8 cellular contexts compared by ENCODE assay signal in genomic region chr20:1503564-1504227, GRCh38. TPM values are rescaled to one million over a fixed set of nuclear protein-coding genes. Genes with fewer than 3 reads are reported as not detected.
DNase-seq lines count a peak whose midpoint lies in the region; ATAC-seq and TF ChIP-seq lines count a peak whose summit lies in the region.

No MANE protein-coding gene starts in this region.

- H3K9ac ChIP-seq in MM.1S (ENCODE audit: low read length), result no peak overlapping the region

- no peaks in the 10 kb centered on the region for H3K9me2 ChIP-seq in MM.1S (replicated peaks; ENCODE audit: insufficient read depth, low read length)

- intact Hi-C loops in transverse colon (cut with DNase I; ENCODE audit: low total_unique reads), result no loop called here

- peak overlapping the region; percentile 20; the same call in 1 of the 2 replicates for H3K4me2 ChIP-seq in MM.1S (ENCODE audit: low read depth, low read length)

- TF ChIP-seq CTCF in GM06990 (IDR thresholded peaks at IDR 0.05; ENCODE audit: insufficient read depth, low read length, poor library complexity, severe bottlenecking), result peak; percentile 97
- peak; percentile 92 for TF ChIP-seq CTCF in HEK293 (tag by site-specific recombination; IDR thresholded peaks at IDR 0.05)
- peak; percentile 100 for TF ChIP-seq CTCF in MM.1S (IDR thresholded peaks at IDR 0.05; ENCODE audit: low read length)
- TF ChIP-seq CTCF in RWPE2 (IDR thresholded peaks at IDR 0.05; ENCODE audit: poor library complexity, severe bottlenecking), result peak; percentile 99
- TF ChIP-seq CTCF in foreskin fibroblast (IDR thresholded peaks at IDR 0.05; ENCODE audit: low read depth, low read length), result peak; percentile 99
- peak in 1 of 3 donors; percentile 4 for TF ChIP-seq CTCF in omental fat pad (IDR thresholded peaks at IDR 0.05)
- peak; percentile 68 to 91 (median 82) for TF ChIP-seq CTCF in transverse colon (IDR thresholded peaks at IDR 0.05)

- H3K27me3 ChIP-seq in GM06990 (replicated peaks; ENCODE audit: control insufficient read depth, insufficient read depth, low read length) (peaks cover 2% of the 10 kb centered on the region; the same call in 1 of the 2 replicates), MM.1S (replicated peaks; ENCODE audit: insufficient read depth, low read length) (peaks cover 6% of the 10 kb centered on the region; the same call in 1 of the 2 replicates), RWPE2 (ENCODE audit: insufficient read depth, poor library complexity, severe bottlenecking) (no peaks in the 10 kb centered on the region), transverse colon (peaks cover 9% of the 10 kb centered on the region)

- TF ChIP-seq EP300 in transverse colon (IDR thresholded peaks at IDR 0.05; ENCODE audit: low read depth), result no peak

- no peak overlapping the region for H2AFZ ChIP-seq in MM.1S (ENCODE audit: low read length)

- H3K4me1 ChIP-seq in HEK293 (ENCODE audit: control insufficient read depth, insufficient read depth, low read length) (no peaks in the 10 kb centered on the region), MM.1S (ENCODE audit: low read length) (peaks cover 40% of the 10 kb centered on the region), RWPE2 (ENCODE audit: insufficient read depth, poor library complexity, severe bottlenecking) (peaks cover 33% of the 10 kb centered on the region), transverse colon (no peaks in the 10 kb centered on the region)

- no peaks in the 10 kb centered on the region for H3K36me3 ChIP-seq in GM06990 (ENCODE audit: control insufficient read depth, insufficient read depth, low read length)
- no peaks in the 10 kb centered on the region for H3K36me3 ChIP-seq in HEK293 (ENCODE audit: control insufficient read depth in 2 of 2, insufficient read depth in 1 of 2, low read length in 2 of 2)
- H3K36me3 ChIP-seq in MM.1S (replicated peaks; ENCODE audit: insufficient read depth, low read length), result no peaks in the 10 kb centered on the region
- no peaks in the 10 kb centered on the region for H3K36me3 ChIP-seq in RWPE2 (ENCODE audit: low read depth)
- no peaks in the 10 kb centered on the region for H3K36me3 ChIP-seq in transverse colon

- no peak for TF ChIP-seq POLR2A in transverse colon (IDR thresholded peaks at IDR 0.05)

- ATAC-seq in RWPE2 (ENCODE audit: low read depth) (peak; percentile 80), omental fat pad (ENCODE audit: low FRiP score) (peak; percentile 94)

- peaks cover 17% of the 10 kb centered on the region for H3F3A ChIP-seq in MM.1S (ENCODE audit: insufficient read depth, low read length)

- POLR2A ChIA-PET in HEK293 (lab: Yijun Ruan, JAX), result interaction anchor here (1.0 kb wide), 1 partner anchor 178 kb away, joined by 3 read pairs; no protein-coding TSS in a partner anchor

- H3K9me3 ChIP-seq in HEK293 (ENCODE audit: control insufficient read depth, insufficient read depth, low read depth, low read length) (no peaks in the 10 kb centered on the region; the same call in 1 of the 2 replicates), MM.1S (replicated peaks; ENCODE audit: insufficient read depth, low read length) (no peaks in the 10 kb centered on the region), RWPE2 (ENCODE audit: severe bottlenecking) (peaks cover 9% of the 10 kb centered on the region), transverse colon (no peaks in the 10 kb centered on the region)

- no peaks in the 10 kb centered on the region for H3K79me2 ChIP-seq in MM.1S (ENCODE audit: low read length)

- no peak overlapping the region for H3K4me3 ChIP-seq in GM06990 (replicated peaks; ENCODE audit: low read depth, low read length)
- H3K4me3 ChIP-seq in HEK293 (ENCODE audit: low read depth, low read length), result no peak overlapping the region
- no peak overlapping the region for H3K4me3 ChIP-seq in MM.1S (ENCODE audit: low read length)
- no peak overlapping the region for H3K4me3 ChIP-seq in RWPE2 (ENCODE audit: severe bottlenecking)
- no peak overlapping the region for H3K4me3 ChIP-seq in foreskin fibroblast (ENCODE audit: low read depth in 1 of 2, low read length in 2 of 2)
- H3K4me3 ChIP-seq in transverse colon, result no peak overlapping the region

- in situ Hi-C loops in transverse colon (cut with MboI; ENCODE audit: low pct_ligation_motif_present in 1 of 4, low pct_unique_long_range_greater_than_20kb in 1 of 4, low sequenced_read_pairs in 3 of 4), result loop anchor here in 1 of 4 donors (25.0 kb wide), 1 partner anchor 259 kb away; no protein-coding TSS in a partner anchor

- 0 to 2% methylated on average over 1 to 8 of the region's 8 CpGs for WGBS in transverse colon (ENCODE audit: low coverage in 1 of 2), 2 donors

- CTCF ChIA-PET in HEK293 (lab: Yijun Ruan, JAX), result interaction anchor here (0.5 to 3.8 kb wide), 81 partner anchors 8 to 689 kb away, joined by 3 to 60 read pairs (median 4); partner anchors contain the start of genes NSFL1C, SDCBP2 and SIRPB2

- no peak overlapping the region for H3K27ac ChIP-seq in HEK293 (ENCODE audit: extremely low read depth, low read depth, low read length)
- H3K27ac ChIP-seq in MM.1S (ENCODE audit: low read length), result no peak overlapping the region
- H3K27ac ChIP-seq in RWPE2 (ENCODE audit: poor library complexity, severe bottlenecking), result no peak overlapping the region
- no peak overlapping the region for H3K27ac ChIP-seq in transverse colon

- DNase-seq in GM06990 (ENCODE audit: extremely low read depth, insufficient read length) (peak; percentile 39), MM.1S (peak; percentile 94), RWPE2 (ENCODE audit: low spot score) (no peak), foreskin fibroblast (peak; percentile 85 to 95), omental fat pad (ENCODE audit: low spot score) (no peak), transverse colon (peak; percentile 77)
- DNase-seq in activated T-helper 1 cell treated with anti-CD3 and anti-CD28 coated beads, Interleukin-2, amount 50 U/mL, for 16 hours (ENCODE audit: low read depth in 1 of 2, low spot score in 1 of 2), result peak; percentile 35 to 47

- no peaks in the 10 kb centered on the region for H4K20me1 ChIP-seq in MM.1S (ENCODE audit: insufficient read depth, low read length)

TF ChIP-seq in HEK293, 187 proteins besides CTCF, POLR2A, EP300 and RAD21:
- TF ChIP-seq ZSCAN30 (tag by site-specific recombination; IDR thresholded peaks at IDR 0.05), result 0 out of 2 replicates have a peak, but pooled peaks have one; percentile 45
- no peak for TF ChIP-seq ZNF704 (tag by site-specific recombination; IDR thresholded peaks at IDR 0.05)
- TF ChIP-seq ZNF660 (tag by site-specific recombination; IDR thresholded peaks at IDR 0.05), result peak; percentile 55; the same call in 1 of the 2 replicates
- no peak for TF ChIP-seq ZBTB10 (tag by site-specific recombination; IDR thresholded peaks at IDR 0.05)
- no peak for TF ChIP-seq ZNF114 (tag by site-specific recombination; IDR thresholded peaks at IDR 0.05)
- TF ChIP-seq ZNF654 (tag by site-specific recombination; IDR thresholded peaks at IDR 0.05; ENCODE audit: low read depth), result peak; percentile 97
- peak; percentile 32; the same call in 1 of the 2 replicates for TF ChIP-seq ZBTB17 (tag by site-specific recombination; IDR thresholded peaks at IDR 0.05)

RNA-seq across cellular contexts. Expression of gene SIRPB2, which starts 12.5 kb away (rescaled TPM):
- total RNA-seq in omental fat pad (10 to 100 TPM; 13.6 to 35.0 (median 25.7) TPM), transverse colon (1 to 10 TPM in 2 of 4 donors, not detected in 2; 3.7 to 3.8 TPM)

RNA-seq across cellular contexts. Expression of gene NSFL1C, which starts 37.0 kb away (rescaled TPM):
- 10 to 100 TPM; 34.0 to 61.9 (median 57.5) TPM for total RNA-seq in omental fat pad
- 10 to 100 TPM; 14.7 to 51.2 (median 48.8) TPM for total RNA-seq in transverse colon

RNA-seq across cellular contexts. Expression of gene SIRPD, which starts 53.8 kb away (rescaled TPM):
- total RNA-seq in omental fat pad (1 to 10 TPM in 1 of 4 donors, under 1 TPM in 1, not detected in 2; 0.96 to 1.1 TPM), transverse colon (not detected)

Comparison
In these comparisons a context has a peak if more than half of its experiments do, and no peak if none do; other contexts are left out.
1. DNase-seq: peak in GM06990 (single experiment), MM.1S (single experiment), activated T-helper 1 cell treated with anti-CD3 and anti-CD28 coated beads, Interleukin-2, amount 50 U/mL, for 16 hours (2 of 2), foreskin fibroblast (2 of 2) and transverse colon (single experiment); none in RWPE2 (single experiment) and omental fat pad (single experiment).